ENCODE assay signal across 12 cellular contexts in the genomic region with DNA sequence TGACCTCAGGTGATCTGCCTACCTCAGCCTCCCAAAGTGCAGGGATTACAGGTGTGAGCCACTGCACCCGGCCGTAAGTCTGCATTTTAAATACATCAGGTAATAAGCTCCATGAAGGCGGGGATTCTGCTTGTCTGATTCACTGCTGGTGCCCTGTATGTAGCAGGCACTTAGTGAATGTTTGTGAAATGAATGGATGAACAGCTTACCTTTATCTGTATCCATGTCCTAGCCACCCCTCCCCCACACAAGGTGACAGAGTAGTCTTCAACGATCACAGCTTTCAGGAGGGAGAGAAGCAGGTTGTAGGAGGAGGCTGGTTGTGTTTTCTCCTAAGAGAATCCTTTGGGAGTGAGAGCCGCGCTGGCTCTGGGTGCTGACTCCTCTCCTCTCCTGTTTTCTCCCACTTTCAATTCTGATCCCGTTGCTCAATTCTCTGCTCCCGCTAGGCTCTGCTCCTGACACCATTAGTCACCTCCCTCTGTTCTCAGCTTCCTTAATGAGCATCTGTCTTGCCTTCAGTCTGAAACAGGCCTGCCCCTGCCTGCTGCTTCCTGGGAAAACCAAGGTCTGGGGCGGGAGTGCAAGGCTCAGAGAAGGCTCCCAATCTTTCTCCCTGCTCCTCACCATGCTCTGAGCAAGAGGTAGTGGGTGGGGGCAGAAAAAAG.
A peak's percentile ranks its signal among the peaks of the same experiment; 100 is the strongest.
DNase-seq lines count a peak whose midpoint lies in the region; ATAC-seq and TF ChIP-seq lines count a peak whose summit lies in the region.
"Had no signal": no experiment of that assay in that cellular context is flagged by ENCODE, and none has a peak within 500 bp of the region (broad histone marks: within the 10 kb centered on the region; RNA-seq: fewer than 3 reads in every experiment).

No MANE protein-coding gene starts in this region.

- intact Hi-C loops in dorsolateral prefrontal cortex (cut with DNase I), result no loop called here
- intact Hi-C loops in activated CD4-positive, alpha-beta T cell treated with anti-CD3 and anti-CD28 coated beads for 36 hours (cut with DNase I, micrococcal nuclease), result no loop called here
- intact Hi-C loops in lower lobe of right lung (cut with DNase I), result no loop called here

- CTCF ChIA-PET in activated CD4-positive, alpha-beta T cell treated with anti-CD3 and anti-CD28 coated beads for 36 hours (lab: Charles Lee), result no interaction called here

- POLR2A ChIA-PET in activated CD4-positive, alpha-beta T cell treated with anti-CD3 and anti-CD28 coated beads for 36 hours (lab: Charles Lee), result interaction anchor here (0.6 kb wide), 1 partner anchor 593 kb away, joined by 6 read pairs; no protein-coding TSS in a partner anchor

- no peaks in the 10 kb centered on the region for H3K27me3 Mint-ChIP-seq in mesothelial cell of epicardium (ENCODE audit: low read depth)
- H3K27me3 Mint-ChIP-seq in activated CD4-positive, alpha-beta T cell treated with anti-CD3 and anti-CD28 coated beads for 36 hours, result peaks cover 78% of the 10 kb centered on the region

- H3K4me1 Mint-ChIP-seq in mesothelial cell of epicardium, result peaks cover 32% of the 10 kb centered on the region
- peaks cover 31% of the 10 kb centered on the region for H3K4me1 Mint-ChIP-seq in activated CD4-positive, alpha-beta T cell treated with anti-CD3 and anti-CD28 coated beads for 36 hours

- H3K4me3 ChIP-seq in dorsolateral prefrontal cortex (no peak overlapping the region), lower lobe of right lung (no peak overlapping the region)
- H3K4me3 ChIP-seq: psoas muscle had no signal

- no peaks in the 10 kb centered on the region for H3K27me3 ChIP-seq in dorsolateral prefrontal cortex
- no peaks in the 10 kb centered on the region for H3K27me3 ChIP-seq in lower lobe of right lung (ENCODE audit: low read depth)

- peak overlapping the region; percentile 74 for H3K27ac Mint-ChIP-seq in mesothelial cell of epicardium
- no peak overlapping the region for H3K27ac Mint-ChIP-seq in activated CD4-positive, alpha-beta T cell treated with anti-CD3 and anti-CD28 coated beads for 36 hours

- TF ChIP-seq CTCF in dorsolateral prefrontal cortex (IDR thresholded peaks at IDR 0.05 in 54 of 56, conservative IDR thresholded peaks at IDR 0.05 in 2 of 56; ENCODE audit: low read depth in 1 of 56, partially characterized antibody in 56 of 56) (no peak), mesothelial cell of epicardium (IDR thresholded peaks at IDR 0.05; ENCODE audit: unreplicated experiment) (no peak), lower lobe of right lung (IDR thresholded peaks at IDR 0.05) (no peak)

- ATAC-seq in activated CD4-positive, alpha-beta T cell treated with anti-CD3 and anti-CD28 coated beads for 36 hours, result no peak
- ATAC-seq in lower lobe of right lung (no peak), GM19035 (IDR thresholded peaks at IDR 0.05; ENCODE audit: unreplicated experiment) (no peak)
- ATAC-seq: psoas muscle had no signal

- no peaks in the 10 kb centered on the region for H3K36me3 ChIP-seq in lower lobe of right lung

- H3K4me3 Mint-ChIP-seq in mesothelial cell of epicardium, result no peak overlapping the region
- H3K4me3 Mint-ChIP-seq in activated CD4-positive, alpha-beta T cell treated with anti-CD3 and anti-CD28 coated beads for 36 hours, result no peak overlapping the region

- H3K4me1 ChIP-seq in lower lobe of right lung, result peaks cover 13% of the 10 kb centered on the region
- H3K4me1 ChIP-seq: psoas muscle had no signal

- H3K27ac ChIP-seq in dorsolateral prefrontal cortex (peak overlapping the region in 42 of 59 donors; percentile 0 to 76 (median 48)), lower lobe of right lung (no peak overlapping the region)
- H3K27ac ChIP-seq: psoas muscle had no signal

- no peaks in the 10 kb centered on the region for H3K9me3 Mint-ChIP-seq in mesothelial cell of epicardium
- no peaks in the 10 kb centered on the region for H3K9me3 Mint-ChIP-seq in activated CD4-positive, alpha-beta T cell treated with anti-CD3 and anti-CD28 coated beads for 36 hours (ENCODE audit: low read depth)

- H3K9me3 ChIP-seq in lower lobe of right lung, result no peaks in the 10 kb centered on the region
- H3K9me3 ChIP-seq: psoas muscle had no signal

- H3K36me3 Mint-ChIP-seq in mesothelial cell of epicardium, result no peaks in the 10 kb centered on the region
- H3K36me3 Mint-ChIP-seq in activated CD4-positive, alpha-beta T cell treated with anti-CD3 and anti-CD28 coated beads for 36 hours (ENCODE audit: low read depth), result no peaks in the 10 kb centered on the region

- DNase-seq in EH (ENCODE audit: low read depth), result peak; percentile 46
- DNase-seq in NCI-H2171 (lab: John Stamatoyannopoulos, UW), result peak; percentile 48
- peak in 4 of 10 donors; percentile 28 to 65 (median 38) for DNase-seq in dorsolateral prefrontal cortex
- DNase-seq in mesothelial cell of epicardium (ENCODE audit: low spot score in 2 of 2, unreplicated experiment in 2 of 2), result no peak
- DNase-seq in NCI-H345 treated with DMSO at 0.1 percent for 48 hours (lab: John Stamatoyannopoulos, UW; ENCODE audit: unreplicated experiment), result no peak
- DNase-seq in activated CD4-positive, alpha-beta T cell treated with anti-CD3 and anti-CD28 coated beads for 36 hours, result no peak
- no peak for DNase-seq in lower lobe of right lung
- DNase-seq: cerebellar nuclear complex, NCI-H1930, psoas muscle, SW 1271 had no signal

Comparison
In these comparisons a context has a peak if more than half of its experiments do, and no peak if none do; other contexts are left out.
1. DNase-seq: peak in EH (single experiment) and NCI-H2171 (single experiment); none in mesothelial cell of epicardium (0 of 2), NCI-H345 treated with DMSO at 0.1 percent for 48 hours (single experiment), activated CD4-positive, alpha-beta T cell treated with anti-CD3 and anti-CD28 coated beads for 36 hours (single experiment) and lower lobe of right lung (single experiment).